1 cellular context compared by ENCODE assay signal in the genomic region with DNA sequence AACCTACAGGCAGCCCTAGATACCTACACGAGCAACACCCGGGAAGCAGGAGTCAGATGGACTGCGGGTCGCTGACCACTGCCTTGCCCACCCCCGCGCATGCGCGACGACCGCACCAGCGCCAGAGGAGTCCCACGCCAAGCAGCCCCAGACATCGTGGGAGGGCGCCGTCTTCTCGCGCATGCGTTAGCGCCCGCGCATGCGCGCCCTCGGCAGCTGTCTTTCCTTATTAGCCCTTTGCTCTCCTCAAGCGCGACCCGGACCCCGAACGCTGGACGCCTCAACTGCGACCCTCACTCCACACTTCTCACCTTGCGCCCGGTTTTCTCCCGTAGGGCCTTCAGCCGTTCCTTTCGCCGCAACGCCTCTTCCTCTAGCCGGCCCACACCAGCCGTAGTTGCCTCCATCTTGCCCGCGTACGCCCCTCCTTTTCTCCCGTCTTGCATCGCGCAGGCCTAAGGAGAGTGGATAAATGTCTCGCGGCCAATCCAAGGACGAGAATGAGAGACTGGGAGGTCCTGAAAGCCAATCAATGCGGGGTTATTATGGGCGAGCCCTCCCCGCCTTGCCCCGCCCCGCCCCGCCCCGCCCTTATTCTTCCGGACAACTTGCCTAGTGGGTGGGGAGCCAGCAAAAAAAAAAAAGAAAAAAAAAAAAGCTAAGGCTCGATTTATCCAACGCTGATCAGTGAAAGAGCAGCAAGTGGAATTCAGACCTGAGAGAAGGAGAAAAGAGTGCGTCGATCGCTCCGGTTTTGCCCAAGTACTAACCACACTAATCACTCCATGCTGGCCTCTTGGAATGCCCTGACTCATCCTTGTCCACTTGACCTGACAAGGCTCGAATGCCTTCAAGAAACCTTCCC.
TF ChIP-seq lines count a peak whose summit lies in the region.

A gene (minus strand): TSS at position 420 of the 865 bp plus-strand sequence. CDS start 13 bp downstream, at position 407.

TF ChIP-seq in K562, 482 proteins besides CTCF, POLR2A, EP300 and RAD21 (continued from another document and continues in another):
- TF ChIP-seq FOXP1 (CRISPR knock-in tag; IDR thresholded peaks at IDR 0.05), result peak; percentile 61; the same call in 1 of the 2 replicates
- TF ChIP-seq PTBP1 (IDR thresholded peaks at IDR 0.05; ENCODE audit: low read depth, low read length), result no peak
- no peak for TF ChIP-seq HEY1 (CRISPR knock-in tag; IDR thresholded peaks at IDR 0.05; ENCODE audit: borderline replicate concordance)
- TF ChIP-seq, protein P1, sequence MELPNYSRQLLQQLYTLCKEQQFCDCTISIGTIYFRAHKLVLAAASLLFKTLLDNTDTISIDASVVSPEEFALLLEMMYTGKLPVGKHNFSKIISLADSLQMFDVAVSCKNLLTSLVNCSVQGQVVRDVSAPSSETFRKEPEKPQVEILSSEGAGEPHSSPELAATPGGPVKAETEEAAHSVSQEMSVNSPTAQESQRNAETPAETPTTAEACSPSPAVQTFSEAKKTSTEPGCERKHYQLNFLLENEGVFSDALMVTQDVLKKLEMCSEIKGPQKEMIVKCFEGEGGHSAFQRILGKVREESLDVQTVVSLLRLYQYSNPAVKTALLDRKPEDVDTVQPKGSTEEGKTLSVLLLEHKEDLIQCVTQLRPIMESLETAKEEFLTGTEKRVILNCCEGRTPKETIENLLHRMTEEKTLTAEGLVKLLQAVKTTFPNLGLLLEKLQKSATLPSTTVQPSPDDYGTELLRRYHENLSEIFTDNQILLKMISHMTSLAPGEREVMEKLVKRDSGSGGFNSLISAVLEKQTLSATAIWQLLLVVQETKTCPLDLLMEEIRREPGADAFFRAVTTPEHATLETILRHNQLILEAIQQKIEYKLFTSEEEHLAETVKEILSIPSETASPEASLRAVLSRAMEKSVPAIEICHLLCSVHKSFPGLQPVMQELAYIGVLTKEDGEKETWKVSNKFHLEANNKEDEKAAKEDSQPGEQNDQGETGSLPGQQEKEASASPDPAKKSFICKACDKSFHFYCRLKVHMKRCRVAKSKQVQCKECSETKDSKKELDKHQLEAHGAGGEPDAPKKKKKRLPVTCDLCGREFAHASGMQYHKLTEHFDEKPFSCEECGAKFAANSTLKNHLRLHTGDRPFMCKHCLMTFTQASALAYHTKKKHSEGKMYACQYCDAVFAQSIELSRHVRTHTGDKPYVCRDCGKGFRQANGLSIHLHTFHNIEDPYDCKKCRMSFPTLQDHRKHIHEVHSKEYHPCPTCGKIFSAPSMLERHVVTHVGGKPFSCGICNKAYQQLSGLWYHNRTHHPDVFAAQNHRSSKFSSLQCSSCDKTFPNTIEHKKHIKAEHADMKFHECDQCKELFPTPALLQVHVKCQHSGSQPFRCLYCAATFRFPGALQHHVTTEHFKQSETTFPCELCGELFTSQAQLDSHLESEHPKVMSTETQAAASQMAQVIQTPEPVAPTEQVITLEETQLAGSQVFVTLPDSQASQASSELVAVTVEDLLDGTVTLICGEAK (IDR thresholded peaks at IDR 0.05), result no peak
- TF ChIP-seq, protein P1 (CRISPR knock-in tag; IDR thresholded peaks at IDR 0.05), result no peak
- TF ChIP-seq KLF13 (tag; IDR thresholded peaks at IDR 0.05; ENCODE audit: borderline replicate concordance, low read depth), result no peak
- no peak for TF ChIP-seq BMI1 (IDR thresholded peaks at IDR 0.05; ENCODE audit: low read length)
- TF ChIP-seq ZNF41 (CRISPR knock-in tag; conservative IDR thresholded peaks at IDR 0.05), result no peak; the same call in 1 of the 2 replicates
- peak; percentile 8; the same call in 1 of the 2 replicates for TF ChIP-seq ZNF764 (CRISPR knock-in tag; IDR thresholded peaks at IDR 0.05; ENCODE audit: low read depth)
- no peak for TF ChIP-seq FOXJ3 (CRISPR knock-in tag; IDR thresholded peaks at IDR 0.05)
- TF ChIP-seq ZNF695 (CRISPR knock-in tag; IDR thresholded peaks at IDR 0.05), result no peak
- peak; percentile 35; the same call in 1 of the 2 replicates for TF ChIP-seq RUNX1 (IDR thresholded peaks at IDR 0.05; ENCODE audit: low read depth)
- TF ChIP-seq ZBTB7A (IDR thresholded peaks at IDR 0.05; ENCODE audit: borderline replicate concordance, control insufficient read depth, low read depth, low read length), result peak; percentile 64; the same call in 1 of the 2 replicates
- no peak for TF ChIP-seq SAFB2 (IDR thresholded peaks at IDR 0.05; ENCODE audit: borderline replicate concordance, low read depth, low read length, severe bottlenecking)
- TF ChIP-seq RBBP5 (IDR thresholded peaks at IDR 0.05; ENCODE audit: borderline replicate concordance, insufficient read depth, low read length, poor library complexity, severe bottlenecking), result peak; percentile 99
- TF ChIP-seq HLTF (IDR thresholded peaks at IDR 0.05), result peak; percentile 83; the same call in 1 of the 2 replicates
- TF ChIP-seq RBM17 (IDR thresholded peaks at IDR 0.05; ENCODE audit: borderline replicate concordance, low read depth, low read length), result no peak
- TF ChIP-seq ZNF586 (CRISPR knock-in tag; conservative IDR thresholded peaks at IDR 0.05), result no peak
- TF ChIP-seq CAMTA2 (CRISPR knock-in tag; conservative IDR thresholded peaks at IDR 0.05), result 0 out of 2 replicates have a peak, but pooled peaks have one; percentile 54
- TF ChIP-seq, protein P2, sequence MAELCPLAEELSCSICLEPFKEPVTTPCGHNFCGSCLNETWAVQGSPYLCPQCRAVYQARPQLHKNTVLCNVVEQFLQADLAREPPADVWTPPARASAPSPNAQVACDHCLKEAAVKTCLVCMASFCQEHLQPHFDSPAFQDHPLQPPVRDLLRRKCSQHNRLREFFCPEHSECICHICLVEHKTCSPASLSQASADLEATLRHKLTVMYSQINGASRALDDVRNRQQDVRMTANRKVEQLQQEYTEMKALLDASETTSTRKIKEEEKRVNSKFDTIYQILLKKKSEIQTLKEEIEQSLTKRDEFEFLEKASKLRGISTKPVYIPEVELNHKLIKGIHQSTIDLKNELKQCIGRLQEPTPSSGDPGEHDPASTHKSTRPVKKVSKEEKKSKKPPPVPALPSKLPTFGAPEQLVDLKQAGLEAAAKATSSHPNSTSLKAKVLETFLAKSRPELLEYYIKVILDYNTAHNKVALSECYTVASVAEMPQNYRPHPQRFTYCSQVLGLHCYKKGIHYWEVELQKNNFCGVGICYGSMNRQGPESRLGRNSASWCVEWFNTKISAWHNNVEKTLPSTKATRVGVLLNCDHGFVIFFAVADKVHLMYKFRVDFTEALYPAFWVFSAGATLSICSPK (IDR thresholded peaks at IDR 0.05; ENCODE audit: borderline replicate concordance), result no peak
- TF ChIP-seq, protein P3, sequence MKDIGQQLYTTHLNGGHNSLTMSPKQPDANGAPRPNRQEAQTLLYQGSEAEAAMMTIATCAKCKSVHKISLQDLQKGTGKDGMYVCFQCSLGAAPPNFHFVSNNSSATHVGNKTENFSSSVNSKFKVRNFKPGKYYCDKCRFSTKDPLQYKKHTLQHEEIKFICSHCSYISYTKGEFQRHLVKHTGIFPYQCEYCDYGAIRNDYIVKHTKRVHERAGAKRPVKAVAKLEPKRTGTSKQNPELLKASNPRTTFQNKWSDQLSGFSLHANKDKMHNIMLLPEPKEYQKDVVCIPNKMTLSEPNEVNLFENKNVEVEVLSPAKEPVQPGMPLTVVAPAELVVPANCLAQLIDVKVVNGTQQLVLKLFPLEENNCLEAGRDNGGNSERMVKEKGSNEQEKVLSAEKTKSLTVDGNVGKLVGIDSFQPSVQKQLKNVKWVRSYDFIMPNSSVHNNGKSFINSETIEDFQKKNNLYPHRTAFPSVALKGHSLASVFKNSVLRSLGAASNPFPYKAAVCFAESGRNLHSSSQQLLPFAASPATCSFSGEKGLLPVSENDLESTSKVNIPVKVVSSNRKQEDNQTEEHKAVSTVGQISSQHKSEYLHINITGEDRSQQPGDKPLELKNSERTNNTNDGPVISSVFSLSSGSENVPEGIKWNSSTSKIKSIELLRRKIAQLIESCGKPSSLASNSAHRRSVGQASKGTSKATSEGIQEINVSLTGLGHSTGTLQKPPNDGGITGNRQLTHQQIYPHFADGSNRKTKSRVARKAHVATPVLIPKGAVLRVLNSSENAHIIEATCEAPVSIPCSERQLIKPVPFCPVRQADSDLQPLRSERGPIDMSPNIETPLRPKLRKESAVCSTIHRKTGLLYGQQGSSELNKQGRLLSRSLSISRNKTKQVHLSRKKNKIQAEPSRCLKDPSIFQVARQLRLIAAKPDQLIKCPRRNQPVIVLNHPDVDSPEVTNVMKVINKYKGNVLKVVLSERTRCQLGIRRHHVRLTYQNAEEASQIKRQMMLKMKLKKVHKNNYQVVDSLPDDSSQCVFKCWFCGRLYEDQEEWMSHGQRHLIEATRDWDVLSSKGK (CRISPR knock-in tag; IDR thresholded peaks at IDR 0.05), result no peak
- no peak for TF ChIP-seq TFAM (CRISPR knock-in tag; conservative IDR thresholded peaks at IDR 0.05)
- no peak for TF ChIP-seq SRSF3 (IDR thresholded peaks at IDR 0.05; ENCODE audit: insufficient read depth, low read length)
- TF ChIP-seq PHB (CRISPR knock-in tag; IDR thresholded peaks at IDR 0.05), result peak; percentile 44; the same call in 1 of the 2 replicates
- TF ChIP-seq, protein P4, sequence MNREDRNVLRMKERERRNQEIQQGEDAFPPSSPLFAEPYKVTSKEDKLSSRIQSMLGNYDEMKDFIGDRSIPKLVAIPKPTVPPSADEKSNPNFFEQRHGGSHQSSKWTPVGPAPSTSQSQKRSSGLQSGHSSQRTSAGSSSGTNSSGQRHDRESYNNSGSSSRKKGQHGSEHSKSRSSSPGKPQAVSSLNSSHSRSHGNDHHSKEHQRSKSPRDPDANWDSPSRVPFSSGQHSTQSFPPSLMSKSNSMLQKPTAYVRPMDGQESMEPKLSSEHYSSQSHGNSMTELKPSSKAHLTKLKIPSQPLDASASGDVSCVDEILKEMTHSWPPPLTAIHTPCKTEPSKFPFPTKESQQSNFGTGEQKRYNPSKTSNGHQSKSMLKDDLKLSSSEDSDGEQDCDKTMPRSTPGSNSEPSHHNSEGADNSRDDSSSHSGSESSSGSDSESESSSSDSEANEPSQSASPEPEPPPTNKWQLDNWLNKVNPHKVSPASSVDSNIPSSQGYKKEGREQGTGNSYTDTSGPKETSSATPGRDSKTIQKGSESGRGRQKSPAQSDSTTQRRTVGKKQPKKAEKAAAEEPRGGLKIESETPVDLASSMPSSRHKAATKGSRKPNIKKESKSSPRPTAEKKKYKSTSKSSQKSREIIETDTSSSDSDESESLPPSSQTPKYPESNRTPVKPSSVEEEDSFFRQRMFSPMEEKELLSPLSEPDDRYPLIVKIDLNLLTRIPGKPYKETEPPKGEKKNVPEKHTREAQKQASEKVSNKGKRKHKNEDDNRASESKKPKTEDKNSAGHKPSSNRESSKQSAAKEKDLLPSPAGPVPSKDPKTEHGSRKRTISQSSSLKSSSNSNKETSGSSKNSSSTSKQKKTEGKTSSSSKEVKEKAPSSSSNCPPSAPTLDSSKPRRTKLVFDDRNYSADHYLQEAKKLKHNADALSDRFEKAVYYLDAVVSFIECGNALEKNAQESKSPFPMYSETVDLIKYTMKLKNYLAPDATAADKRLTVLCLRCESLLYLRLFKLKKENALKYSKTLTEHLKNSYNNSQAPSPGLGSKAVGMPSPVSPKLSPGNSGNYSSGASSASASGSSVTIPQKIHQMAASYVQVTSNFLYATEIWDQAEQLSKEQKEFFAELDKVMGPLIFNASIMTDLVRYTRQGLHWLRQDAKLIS (CRISPR knock-in tag; IDR thresholded peaks at IDR 0.05), result peak; percentile 32; the same call in 1 of the 2 replicates
- no peak for TF ChIP-seq NCOA6 (IDR thresholded peaks at IDR 0.05)
- peak; percentile 62 for TF ChIP-seq SOX6 (IDR thresholded peaks at IDR 0.05)
- TF ChIP-seq, protein P5, sequence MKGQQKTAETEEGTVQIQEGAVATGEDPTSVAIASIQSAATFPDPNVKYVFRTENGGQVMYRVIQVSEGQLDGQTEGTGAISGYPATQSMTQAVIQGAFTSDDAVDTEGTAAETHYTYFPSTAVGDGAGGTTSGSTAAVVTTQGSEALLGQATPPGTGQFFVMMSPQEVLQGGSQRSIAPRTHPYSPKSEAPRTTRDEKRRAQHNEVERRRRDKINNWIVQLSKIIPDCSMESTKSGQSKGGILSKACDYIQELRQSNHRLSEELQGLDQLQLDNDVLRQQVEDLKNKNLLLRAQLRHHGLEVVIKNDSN (CRISPR knock-in tag; IDR thresholded peaks at IDR 0.05), result no peak; the same call in 1 of the 2 replicates
- no peak for TF ChIP-seq ZNF224 (CRISPR knock-in tag; IDR thresholded peaks at IDR 0.05)
- no peak for TF ChIP-seq HMGN3 (IDR thresholded peaks at IDR 0.05; ENCODE audit: borderline replicate concordance, extremely low read depth, insufficient read length, low read depth, low read length)
- TF ChIP-seq SIRT6 (IDR thresholded peaks at IDR 0.05; ENCODE audit: low read depth, low read length), result no peak
- TF ChIP-seq HIVEP1 (CRISPR knock-in tag; IDR thresholded peaks at IDR 0.05), result no peak
- no peak for TF ChIP-seq CBX3 (IDR thresholded peaks at IDR 0.05; ENCODE audit: borderline replicate concordance in 1 of 2, low read length in 2 of 2)
- peak; percentile 76 for TF ChIP-seq ZNF143 (CRISPR knock-in tag; IDR thresholded peaks at IDR 0.05)
- TF ChIP-seq HNRNPLL (IDR thresholded peaks at IDR 0.05; ENCODE audit: low read depth, low read length, poor library complexity, severe bottlenecking), result peak; percentile 57
- TF ChIP-seq BRCA1 (IDR thresholded peaks at IDR 0.05), result no peak
- TF ChIP-seq BRCA1 (CRISPR knock-in tag; IDR thresholded peaks at IDR 0.05), result no peak
- TF ChIP-seq, protein P6, sequence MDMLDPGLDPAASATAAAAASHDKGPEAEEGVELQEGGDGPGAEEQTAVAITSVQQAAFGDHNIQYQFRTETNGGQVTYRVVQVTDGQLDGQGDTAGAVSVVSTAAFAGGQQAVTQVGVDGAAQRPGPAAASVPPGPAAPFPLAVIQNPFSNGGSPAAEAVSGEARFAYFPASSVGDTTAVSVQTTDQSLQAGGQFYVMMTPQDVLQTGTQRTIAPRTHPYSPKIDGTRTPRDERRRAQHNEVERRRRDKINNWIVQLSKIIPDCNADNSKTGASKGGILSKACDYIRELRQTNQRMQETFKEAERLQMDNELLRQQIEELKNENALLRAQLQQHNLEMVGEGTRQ (CRISPR knock-in tag; IDR thresholded peaks at IDR 0.05), result no peak
